18 cellular contexts compared by ENCODE assay signal in the genomic region with DNA sequence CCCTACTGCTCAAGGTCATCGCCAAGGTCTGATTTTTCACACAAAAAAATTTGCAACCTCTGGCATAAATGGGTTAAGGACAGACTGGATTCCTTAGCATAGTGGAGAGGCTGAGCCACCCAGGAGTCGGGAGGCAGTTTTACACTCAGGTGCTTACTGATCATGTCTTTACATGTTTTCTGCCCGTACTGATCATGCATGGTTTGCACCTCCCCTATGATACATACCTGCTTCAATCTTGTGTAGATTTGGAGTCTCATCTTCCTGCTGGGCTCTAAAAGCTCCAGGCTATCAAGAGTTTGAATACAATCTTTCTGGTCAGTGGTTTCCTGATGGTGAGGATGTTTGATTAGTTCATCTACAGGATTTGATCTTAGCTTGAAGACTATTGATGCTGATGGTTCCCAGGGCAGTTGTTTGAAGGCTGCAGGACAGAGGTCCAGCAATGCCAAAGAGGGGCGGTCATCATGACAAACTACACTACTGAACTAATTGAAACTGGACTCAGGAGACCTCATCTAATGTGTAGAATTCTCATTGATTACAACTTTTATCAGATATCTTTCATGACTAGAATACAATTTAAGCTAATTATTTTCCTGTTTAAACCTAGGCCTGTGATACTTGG. TPM values are rescaled to one million over a fixed set of nuclear protein-coding genes. Genes with fewer than 3 reads are reported as not detected.
DNase-seq lines count a peak whose midpoint lies in the region; ATAC-seq and TF ChIP-seq lines count a peak whose summit lies in the region.
"Had no signal": no experiment of that assay in that cellular context is flagged by ENCODE, and none has a peak within 500 bp of the region (broad histone marks: within the 10 kb centered on the region; RNA-seq: fewer than 3 reads in every experiment).

No MANE protein-coding gene starts in this region.

- POLR2A ChIA-PET in naive thymus-derived CD8-positive, alpha-beta T cell (lab: Charles Lee) = interaction anchor here (0.9 kb wide), 1 partner anchor 13 kb away, joined by 5 read pairs; the partner anchor contains the start of genes NUP88 and RPAIN

- ATAC-seq in activated CD8-positive, alpha-beta memory T cell treated with anti-CD3 and anti-CD28 coated beads, Interleukin-2, amount 10 ng/mL, durations not matched to agents 7 days and 5 days = no peak
- ATAC-seq in naive thymus-derived CD8-positive, alpha-beta T cell = no peak
- ATAC-seq: gastrocnemius medialis, lower lobe of right lung, natural killer cell had no signal

- H3K27ac Mint-ChIP-seq in activated CD8-positive, alpha-beta memory T cell treated with anti-CD3 and anti-CD28 coated beads, Interleukin-2, amount 10 ng/mL, durations not matched to agents 7 days and 5 days = peak overlapping the region; percentile 35
- peak overlapping the region in 4 of 5 experiments; percentile 7 to 93 (median 48) for H3K27ac Mint-ChIP-seq in brain
- peak overlapping the region in 7 of 10 donors; percentile 4 to 79 (median 20) for H3K27ac Mint-ChIP-seq in naive thymus-derived CD8-positive, alpha-beta T cell

- H3K9me3 Mint-ChIP-seq in activated CD8-positive, alpha-beta memory T cell treated with anti-CD3 and anti-CD28 coated beads, Interleukin-2, amount 10 ng/mL, durations not matched to agents 7 days and 5 days (ENCODE audit: low read depth) = no peaks in the 10 kb centered on the region
- H3K9me3 Mint-ChIP-seq in brain = no peaks in the 10 kb centered on the region
- no peaks in the 10 kb centered on the region for H3K9me3 Mint-ChIP-seq in naive thymus-derived CD8-positive, alpha-beta T cell
- H3K9me3 Mint-ChIP-seq: central memory CD8-positive, alpha-beta T cell; natural killer cell had no signal

- H3K9me3 ChIP-seq in Karpas-422 (ENCODE audit: low read length) = no peaks in the 10 kb centered on the region
- no peaks in the 10 kb centered on the region for H3K9me3 ChIP-seq in colonic mucosa
- H3K9me3 ChIP-seq: gastrocnemius medialis, lower lobe of right lung, stomach had no signal

- H3K36me3 Mint-ChIP-seq in activated CD8-positive, alpha-beta memory T cell treated with anti-CD3 and anti-CD28 coated beads, Interleukin-2, amount 10 ng/mL, durations not matched to agents 7 days and 5 days = peaks cover 58% of the 10 kb centered on the region
- H3K36me3 Mint-ChIP-seq in brain = peaks cover 79% of the 10 kb centered on the region
- H3K36me3 Mint-ChIP-seq in naive thymus-derived CD8-positive, alpha-beta T cell = peaks cover 5 to 95% (median 17%) of the 10 kb centered on the region in 3 donors

- no peak overlapping the region for H3K4me3 Mint-ChIP-seq in activated CD8-positive, alpha-beta memory T cell treated with anti-CD3 and anti-CD28 coated beads, Interleukin-2, amount 10 ng/mL, durations not matched to agents 7 days and 5 days
- peak overlapping the region in 1 of 5 experiments; percentile 7 for H3K4me3 Mint-ChIP-seq in brain
- no peak overlapping the region for H3K4me3 Mint-ChIP-seq in naive thymus-derived CD8-positive, alpha-beta T cell
- H3K4me3 Mint-ChIP-seq: central memory CD8-positive, alpha-beta T cell; natural killer cell had no signal

- H2AFZ ChIP-seq in Karpas-422 (ENCODE audit: low read length) = no peak overlapping the region

- peaks cover 21% of the 10 kb centered on the region for H3K79me2 ChIP-seq in Karpas-422 (ENCODE audit: low read length)

- H3K4me2 ChIP-seq in Karpas-422 (ENCODE audit: low read depth, low read length, poor library complexity, severe bottlenecking) = no peak overlapping the region

- H3K27me3 Mint-ChIP-seq in activated CD8-positive, alpha-beta memory T cell treated with anti-CD3 and anti-CD28 coated beads, Interleukin-2, amount 10 ng/mL, durations not matched to agents 7 days and 5 days = no peaks in the 10 kb centered on the region
- H3K27me3 Mint-ChIP-seq in brain = peaks cover 3% of the 10 kb centered on the region
- H3K27me3 Mint-ChIP-seq in naive thymus-derived CD8-positive, alpha-beta T cell = no peaks in the 10 kb centered on the region
- H3K27me3 Mint-ChIP-seq: central memory CD8-positive, alpha-beta T cell had no signal

- H3K9ac ChIP-seq in Karpas-422 (ENCODE audit: low read length) (no peak overlapping the region), colonic mucosa (ENCODE audit: low read depth in 2 of 2, low read length in 2 of 2) (no peak overlapping the region)

- DNase-seq in activated CD8-positive, alpha-beta memory T cell treated with anti-CD3 and anti-CD28 coated beads, Interleukin-2, amount 10 ng/mL, durations not matched to agents 7 days and 5 days = no peak
- DNase-seq in activated CD8-positive, alpha-beta memory T cell treated with anti-CD3 and anti-CD28 coated beads for 24 hours = no peak
- DNase-seq in Karpas-422 = peak; percentile 46
- DNase-seq in naive thymus-derived CD8-positive, alpha-beta T cell = no peak
- no peak for DNase-seq in NCI-H146 (lab: John Stamatoyannopoulos, UW)
- no peak for DNase-seq in colonic mucosa
- DNase-seq in HUDEP-2 (lab: John Stamatoyannopoulos, UW; ENCODE audit: unreplicated experiment in 76 of 76) = no peak
- DNase-seq: activated CD8-positive, alpha-beta memory T cell treated with anti-CD3 and anti-CD28 coated beads, Interleukin-2, amount 50 U/mL, for 4 hours; DMS79 treated with DMSO at 0.1 percent for 48 hours; gastrocnemius medialis; lower lobe of right lung; natural killer cell; NCI-H2171; stomach had no signal

- TF ChIP-seq CTCF in brain (conservative IDR thresholded peaks at IDR 0.05) (no peak), colonic mucosa (IDR thresholded peaks at IDR 0.05) (no peak)

- no peaks in the 10 kb centered on the region for H3K27me3 ChIP-seq in Karpas-422 (ENCODE audit: low read length)
- H3K27me3 ChIP-seq in colonic mucosa = no peaks in the 10 kb centered on the region
- H3K27me3 ChIP-seq: gastrocnemius medialis, stomach had no signal

- H3K36me3 ChIP-seq in Karpas-422 (ENCODE audit: insufficient read depth, low read length) (peaks cover 49% of the 10 kb centered on the region), colonic mucosa (peaks cover 7% of the 10 kb centered on the region)

- H3K4me3 ChIP-seq in Karpas-422 (ENCODE audit: low read length) (no peak overlapping the region), colonic mucosa (no peak overlapping the region)
- H3K4me3 ChIP-seq: gastrocnemius medialis, lower lobe of right lung, stomach had no signal

- no peaks in the 10 kb centered on the region for H3K9me2 ChIP-seq in Karpas-422 (replicated peaks; ENCODE audit: insufficient read depth, low read length)

- peaks cover 10% of the 10 kb centered on the region for H3K4me1 ChIP-seq in Karpas-422 (ENCODE audit: low read length)
- peaks cover 3% of the 10 kb centered on the region for H3K4me1 ChIP-seq in colonic mucosa

- H3K27ac ChIP-seq in Karpas-422 (ENCODE audit: low read length) (no peak overlapping the region), colonic mucosa (no peak overlapping the region)
- H3K27ac ChIP-seq: gastrocnemius medialis, HL-60, stomach, VCaP had no signal

- CTCF ChIA-PET in activated CD8-positive, alpha-beta memory T cell treated with anti-CD3 and anti-CD28 coated beads, Interleukin-2, amount 10 ng/mL, durations not matched to agents 7 days and 5 days (lab: Charles Lee) = no interaction called here

- peaks cover 13% of the 10 kb centered on the region for H4K20me1 ChIP-seq in Karpas-422 (ENCODE audit: insufficient read depth, low read depth, low read length)

- intact Hi-C loops in colonic mucosa (cut with DNase I) = no loop called here

- H3K4me1 Mint-ChIP-seq in activated CD8-positive, alpha-beta memory T cell treated with anti-CD3 and anti-CD28 coated beads, Interleukin-2, amount 10 ng/mL, durations not matched to agents 7 days and 5 days = peaks cover 29% of the 10 kb centered on the region
- peaks cover 16% of the 10 kb centered on the region for H3K4me1 Mint-ChIP-seq in brain
- H3K4me1 Mint-ChIP-seq in naive thymus-derived CD8-positive, alpha-beta T cell = peaks cover 11 to 18% (median 15%) of the 10 kb centered on the region in 4 donors

RNA-seq across cellular contexts. Expression of gene C1QBP, which starts 6.9 kb away (rescaled TPM):
- 100 to 1,000 TPM; 166 to 240 TPM for total RNA-seq in activated CD8-positive, alpha-beta memory T cell treated with anti-CD3 and anti-CD28 coated beads, Interleukin-2, amount 10 ng/mL, durations not matched to agents 7 days and 5 days
- 314 and 361 TPM in 2 replicates for total RNA-seq in Karpas-422 (2014; rRNA removed; shearing (Covaris generic); ENCODE audit: low replicate concordance)
- 146 TPM for polyA plus RNA-seq in brain (ENCODE audit: insufficient read depth, low read depth, low replicate concordance)
- 10 to 100 TPM; 89.9 to 98.3 TPM for total RNA-seq in naive thymus-derived CD8-positive, alpha-beta T cell
- 100 to 1,000 TPM; 276 to 308 (median 304) TPM for polyA plus RNA-seq in naive thymus-derived CD8-positive, alpha-beta T cell
- 100 to 1,000 TPM; 126 to 349 TPM for total RNA-seq in colonic mucosa

RNA-seq across cellular contexts. Expression of gene RPAIN, which starts 12.1 kb away (rescaled TPM):
- total RNA-seq in activated CD8-positive, alpha-beta memory T cell treated with anti-CD3 and anti-CD28 coated beads, Interleukin-2, amount 10 ng/mL, durations not matched to agents 7 days and 5 days = 10 to 100 TPM; 50.7 to 55.5 TPM
- 53.5 and 67.5 TPM in 2 replicates for total RNA-seq in Karpas-422 (2014; rRNA removed; shearing (Covaris generic); ENCODE audit: low replicate concordance)
- polyA plus RNA-seq in brain (ENCODE audit: insufficient read depth, low read depth, low replicate concordance) = 54.7 TPM
- total RNA-seq in naive thymus-derived CD8-positive, alpha-beta T cell = 10 to 100 TPM; 74.3 to 79.3 TPM
- polyA plus RNA-seq in naive thymus-derived CD8-positive, alpha-beta T cell = 10 to 100 TPM; 26.8 to 36.1 (median 27.8) TPM
- 10 to 100 TPM; 25.4 to 30.7 TPM for total RNA-seq in colonic mucosa

RNA-seq across cellular contexts. Expression of gene NUP88, which starts 12.6 kb away (rescaled TPM):
- 100 to 1,000 TPM; 117 to 123 TPM for total RNA-seq in activated CD8-positive, alpha-beta memory T cell treated with anti-CD3 and anti-CD28 coated beads, Interleukin-2, amount 10 ng/mL, durations not matched to agents 7 days and 5 days
- 113 and 116 TPM in 2 replicates for total RNA-seq in Karpas-422 (2014; rRNA removed; shearing (Covaris generic); ENCODE audit: low replicate concordance)
- 52.7 TPM for polyA plus RNA-seq in brain (ENCODE audit: insufficient read depth, low read depth, low replicate concordance)
- 100 to 1,000 TPM; 100 to 113 TPM for total RNA-seq in naive thymus-derived CD8-positive, alpha-beta T cell
- 100 to 1,000 TPM; 108 to 128 (median 123) TPM for polyA plus RNA-seq in naive thymus-derived CD8-positive, alpha-beta T cell
- total RNA-seq in colonic mucosa = 10 to 100 TPM; 66.5 to 77.6 TPM

RNA-seq across cellular contexts. Expression of gene DHX33, which starts 36.7 kb away (rescaled TPM):
- total RNA-seq in activated CD8-positive, alpha-beta memory T cell treated with anti-CD3 and anti-CD28 coated beads, Interleukin-2, amount 10 ng/mL, durations not matched to agents 7 days and 5 days = 10 to 100 TPM; 21.9 to 29.4 TPM
- total RNA-seq in Karpas-422 (2014; rRNA removed; shearing (Covaris generic); ENCODE audit: low replicate concordance) = 17.0 and 19.5 TPM in 2 replicates
- polyA plus RNA-seq in brain (ENCODE audit: insufficient read depth, low read depth, low replicate concordance) = 10.9 TPM
- total RNA-seq in naive thymus-derived CD8-positive, alpha-beta T cell = 10 to 100 TPM; 11.8 to 12.4 TPM
- polyA plus RNA-seq in naive thymus-derived CD8-positive, alpha-beta T cell = under 1 TPM; 0.52 to 0.82 (median 0.56) TPM
- 10 to 100 TPM in 1 of 2 donors, 1 to 10 TPM in 1; 8.3 to 14.3 TPM for total RNA-seq in colonic mucosa

RNA-seq across cellular contexts. Expression of gene DERL2, which starts 53.9 kb away (rescaled TPM):
- total RNA-seq in activated CD8-positive, alpha-beta memory T cell treated with anti-CD3 and anti-CD28 coated beads, Interleukin-2, amount 10 ng/mL, durations not matched to agents 7 days and 5 days = 10 to 100 TPM; 52.5 to 79.0 TPM
- 22.2 and 23.8 TPM in 2 replicates for total RNA-seq in Karpas-422 (2014; rRNA removed; shearing (Covaris generic); ENCODE audit: low replicate concordance)
- polyA plus RNA-seq in brain (ENCODE audit: insufficient read depth, low read depth, low replicate concordance) = 32.7 TPM
- 10 to 100 TPM; 83.5 to 86.7 TPM for total RNA-seq in naive thymus-derived CD8-positive, alpha-beta T cell
- polyA plus RNA-seq in naive thymus-derived CD8-positive, alpha-beta T cell = 10 to 100 TPM; 56.5 to 74.1 (median 57.5) TPM
- total RNA-seq in colonic mucosa = 10 to 100 TPM; 63.1 to 63.7 TPM
